In the genomic region with DNA sequence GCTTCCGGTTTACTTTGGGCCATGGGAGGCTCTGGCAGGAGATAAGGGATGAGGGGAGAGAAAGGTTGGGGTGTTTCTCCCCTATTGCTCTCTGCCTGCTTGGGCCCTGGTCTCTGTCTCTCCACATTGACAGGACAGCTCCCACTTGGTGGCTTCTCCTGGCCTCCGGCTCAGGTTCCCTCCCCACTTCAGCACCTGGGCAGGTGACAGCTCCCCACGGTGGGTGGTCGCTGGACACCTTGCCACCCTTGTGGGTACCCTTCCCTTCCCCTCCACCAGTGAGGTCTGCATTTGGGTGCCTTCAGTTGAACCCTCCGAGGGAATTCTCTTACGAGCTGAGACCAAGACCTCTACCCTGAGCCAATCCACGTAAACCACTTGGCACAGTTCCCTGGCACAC, we compare ENCODE assay signal across 20 cellular contexts.
DNase-seq lines count a peak whose midpoint lies in the region; ATAC-seq, FAIRE-seq and TF ChIP-seq lines count a peak whose summit lies in the region.
"Had no signal": no experiment of that assay in that cellular context is flagged by ENCODE, and none has a peak within 500 bp of the region (broad histone marks: within the 10 kb centered on the region; RNA-seq: fewer than 3 reads in every experiment).

No MANE protein-coding gene starts in this region.

- intact Hi-C loops in HepG2 (cut with micrococcal nuclease; ENCODE audit: unreplicated experiment) (no loop called here), right lobe of liver (cut with DNase I) (no loop called here)

- H3K9ac ChIP-seq in HepG2 (ENCODE audit: insufficient read depth, low read depth, low read length): no peak overlapping the region
- H3K9ac ChIP-seq: BLaER1 had no signal

- TF ChIP-seq CTCF in HepG2 (CRISPR knock-in tag; IDR thresholded peaks at IDR 0.05) (no peak), right lobe of liver (IDR thresholded peaks at IDR 0.05) (no peak), fibroblast of pulmonary artery (IDR thresholded peaks at IDR 0.05; ENCODE audit: low read length, missing control alignments) (no peak), foreskin fibroblast (IDR thresholded peaks at IDR 0.05; ENCODE audit: low read depth, low read length) (no peak)

- H3K4me3 ChIP-seq in HepG2 (replicated peaks in 1 of 3; ENCODE audit: insufficient read depth in 1 of 3, low read depth in 2 of 3, low read length in 3 of 3) (no peak overlapping the region), right lobe of liver (no peak overlapping the region), fibroblast of pulmonary artery (replicated peaks; ENCODE audit: low read depth, low read length) (no peak overlapping the region), foreskin fibroblast (ENCODE audit: low read depth in 1 of 2, low read length in 2 of 2) (no peak overlapping the region)
- H3K4me3 ChIP-seq: BLaER1, HAP-1 had no signal

- 19% methylated on average over 7 of the region's 7 CpGs for WGBS in HepG2 (ENCODE audit: low lambda C conversion rate)
- 13% methylated on average over 2 of the region's 7 CpGs for WGBS in right lobe of liver (ENCODE audit: insufficient coverage, low coverage, low lambda C conversion rate, missing lambda C conversion rate)

- H3K36me3 ChIP-seq in HepG2 (replicated peaks in 1 of 2; ENCODE audit: control insufficient read depth in 1 of 2, insufficient read depth in 2 of 2, low read length in 2 of 2): no peaks in the 10 kb centered on the region
- no peaks in the 10 kb centered on the region for H3K36me3 ChIP-seq in right lobe of liver
- H3K36me3 ChIP-seq: BLaER1, HAP-1 had no signal

- TF ChIP-seq POLR2A in HepG2 (IDR thresholded peaks at IDR 0.05; ENCODE audit: insufficient read depth in 1 of 2, low read depth in 2 of 2, low read length in 2 of 2) (no peak), right lobe of liver (IDR thresholded peaks at IDR 0.05) (no peak), GM12892 (IDR thresholded peaks at IDR 0.05; ENCODE audit: low read depth, low read length) (no peak)

- H3K27ac ChIP-seq in HepG2 (ENCODE audit: extremely low read length, insufficient read depth, low read length) (no peak overlapping the region), right lobe of liver (no peak overlapping the region)
- H3K27ac ChIP-seq: BLaER1, HL-60 had no signal

- H3K27me3 ChIP-seq in HepG2 (ENCODE audit: control insufficient read depth in 1 of 2, insufficient read depth in 2 of 2, low read length in 2 of 2): no peaks in the 10 kb centered on the region; a peak in 1 of 5 replicates
- H3K27me3 ChIP-seq in right lobe of liver: no peaks in the 10 kb centered on the region
- H3K27me3 ChIP-seq: BLaER1 had no signal

- H2AFZ ChIP-seq in HepG2 (ENCODE audit: low read length): no peak overlapping the region

- TF ChIP-seq RAD21 in HepG2 (CRISPR knock-in tag; IDR thresholded peaks at IDR 0.05): no peak

- ATAC-seq in HepG2: no peak
- ATAC-seq in right lobe of liver: no peak
- ATAC-seq: CD8-positive, alpha-beta T cell had no signal

- BruUV-seq in HepG2 (replicated peaks; lab: Mats Ljungman, UMichigan): no TSS peak

- no peaks in the 10 kb centered on the region for H3K79me2 ChIP-seq in HepG2 (ENCODE audit: insufficient read depth, low read length)

- in situ Hi-C loops in HepG2 (cut with HindIII; ENCODE audit: extremely low pct_ligation_motif_present, low pct_unique_long_range_greater_than_20kb): no loop called here

- no peaks in the 10 kb centered on the region for H3K4me1 ChIP-seq in HepG2 (ENCODE audit: insufficient read depth, low read length)
- no peaks in the 10 kb centered on the region for H3K4me1 ChIP-seq in right lobe of liver
- H3K4me1 ChIP-seq: HAP-1 had no signal

- H4K20me1 ChIP-seq in HepG2 (ENCODE audit: insufficient read depth, low read length): no peaks in the 10 kb centered on the region
- H4K20me1 ChIP-seq: BLaER1 had no signal

- no peak for TF ChIP-seq EP300 in HepG2 (IDR thresholded peaks at IDR 0.05; ENCODE audit: low read depth in 2 of 2, low read length in 2 of 2)
- TF ChIP-seq EP300 in HepG2 (CRISPR knock-in tag; IDR thresholded peaks at IDR 0.05; ENCODE audit: borderline replicate concordance): no peak

- DNase-seq in HepG2 (ENCODE audit: low spot score): no peak
- no peak for DNase-seq in right lobe of liver
- DNase-seq in fibroblast of pulmonary artery (ENCODE audit: low read depth): peak; percentile 8
- no peak for DNase-seq in GM12892 (ENCODE audit: insufficient read length)
- no peak for DNase-seq in DMS53 treated with DMSO at 0.1 percent for 48 hours (lab: John Stamatoyannopoulos, UW; ENCODE audit: unreplicated experiment)
- DNase-seq in foreskin fibroblast: no peak
- no peak for DNase-seq in ecto neural progenitor cell (ENCODE audit: low spot score)
- DNase-seq: Calu3; CD8-positive, alpha-beta T cell; IMR-90; NCI-H1105; NCI-H2081 treated with DMSO at 0.1 percent for 48 hours; NK-92 treated with Interleukin-12 subunit alpha and Interleukin-12 subunit beta, amount 100 ng/mL, for 24 hours; RPMI8226; SIG-M5 had no signal

- H3K4me2 ChIP-seq in HepG2 (ENCODE audit: low read depth, low read length): no peak overlapping the region
- H3K4me2 ChIP-seq: BLaER1 had no signal

- H3K9me3 ChIP-seq in HepG2 (ENCODE audit: low read length) (no peaks in the 10 kb centered on the region), right lobe of liver (no peaks in the 10 kb centered on the region)
- H3K9me3 ChIP-seq: BLaER1, HAP-1 had no signal

- POLR2A ChIA-PET in HepG2 (lab: Yijun Ruan, JAX): no interaction called here

- FAIRE-seq in HepG2 (lab: Jason Lieb, UNC) (no peak), GM12892 (lab: Jason Lieb, UNC) (no peak)
- FAIRE-seq: A204.1 had no signal

- CTCF ChIA-PET in HepG2 (lab: Yijun Ruan, JAX; ENCODE audit: low intra/inter-chr PET ratio, low total read pairs): no interaction called here

TF ChIP-seq in HepG2, 621 proteins besides CTCF, POLR2A, EP300 and RAD21:
- TF ChIP-seq KAT2B (IDR thresholded peaks at IDR 0.05; ENCODE audit: borderline replicate concordance, low read depth, low read length): no peak
- TF ChIP-seq REST (IDR thresholded peaks at IDR 0.05; ENCODE audit: borderline replicate concordance in 1 of 2, low read depth in 1 of 2, low read length in 2 of 2): peak; percentile 29 to 70

TF ChIP-seq in PFSK-1, 5 proteins besides CTCF, POLR2A, EP300 and RAD21:
- TF ChIP-seq FOXP2 (optimal IDR thresholded peaks at IDR 0.05; ENCODE audit: borderline replicate concordance, extremely low read depth, extremely low read length, insufficient read depth) (no peak), POLR2AphosphoS5 (IDR thresholded peaks at IDR 0.05; ENCODE audit: low read depth, low read length) (no peak), TAF1 (IDR thresholded peaks at IDR 0.05; ENCODE audit: borderline replicate concordance, insufficient read depth, low read length) (no peak), REST (IDR thresholded peaks at IDR 0.05; ENCODE audit: insufficient read depth in 1 of 2, low read depth in 2 of 2, low read length in 2 of 2) (peak; percentile 71 to 87), SIN3A (IDR thresholded peaks at IDR 0.05; ENCODE audit: borderline replicate concordance, insufficient read depth, low read length) (no peak)
